Comparison of ENCODE assay signal across 1 cellular context in genomic region chrX:2320580-2321327, GRCh38.
TF ChIP-seq lines count a peak whose summit lies in the region.

No MANE protein-coding gene starts in this region.

TF ChIP-seq in HepG2, 621 proteins besides CTCF, POLR2A, EP300 and RAD21 (continued from another document and continues in another):
- TF ChIP-seq PATZ1 (CRISPR knock-in tag; IDR thresholded peaks at IDR 0.05) (peak; percentile 77), ZBTB14 (CRISPR knock-in tag; IDR thresholded peaks at IDR 0.05) (no peak; the same call in 1 of the 2 replicates), ZNF367 (CRISPR knock-in tag; IDR thresholded peaks at IDR 0.05; ENCODE audit: borderline replicate concordance) (no peak), ZNF780A (CRISPR knock-in tag; IDR thresholded peaks at IDR 0.05) (no peak; the same call in 1 of the 2 replicates), KAT8 (CRISPR knock-in tag; IDR thresholded peaks at IDR 0.05) (peak; percentile 70), CBFB (CRISPR knock-in tag; IDR thresholded peaks at IDR 0.05) (peak; percentile 36; the same call in 1 of the 2 replicates), ZNF253 (CRISPR knock-in tag; IDR thresholded peaks at IDR 0.05; ENCODE audit: borderline replicate concordance) (no peak), RAD51 (IDR thresholded peaks at IDR 0.05; ENCODE audit: borderline replicate concordance) (no peak), HNRNPLL (IDR thresholded peaks at IDR 0.05; ENCODE audit: low read depth, low read length, poor library complexity, severe bottlenecking) (no peak), ZNF232 (CRISPR knock-in tag; IDR thresholded peaks at IDR 0.05; ENCODE audit: borderline replicate concordance) (no peak; the same call in 1 of the 2 replicates), THAP9 (CRISPR knock-in tag; IDR thresholded peaks at IDR 0.05; ENCODE audit: borderline replicate concordance) (0 out of 2 replicates have a peak, but pooled peaks have one; percentile 35), MAFK (conservative IDR thresholded peaks at IDR 0.05 in 1 of 2, IDR thresholded peaks at IDR 0.05 in 1 of 2; ENCODE audit: low read length in 2 of 2) (no peak), CEBPB (IDR thresholded peaks at IDR 0.05; ENCODE audit: borderline replicate concordance, low read depth, low read length) (peak; percentile 99), SALL1 (CRISPR knock-in tag; IDR thresholded peaks at IDR 0.05) (peak; percentile 93), HNF4A (CRISPR knock-in tag; IDR thresholded peaks at IDR 0.05) (peak; percentile 88), ZNF691 (CRISPR knock-in tag; IDR thresholded peaks at IDR 0.05; ENCODE audit: borderline replicate concordance, low read depth) (no peak), ZNF644 (CRISPR knock-in tag; IDR thresholded peaks at IDR 0.05; ENCODE audit: low read depth) (peak; percentile 82; the same call in 1 of the 2 replicates), SKI (IDR thresholded peaks at IDR 0.05; ENCODE audit: partially characterized antibody) (peak; percentile 85), ZBTB25 (CRISPR knock-in tag; IDR thresholded peaks at IDR 0.05) (peak; percentile 86), SRY (CRISPR knock-in tag; IDR thresholded peaks at IDR 0.05) (no peak), KLF12 (CRISPR knock-in tag; IDR thresholded peaks at IDR 0.05; ENCODE audit: borderline replicate concordance) (0 out of 2 replicates have a peak, but pooled peaks have one; percentile 47), SCMH1 (CRISPR knock-in tag; IDR thresholded peaks at IDR 0.05; ENCODE audit: borderline replicate concordance) (no peak), CBX5 (CRISPR knock-in tag; IDR thresholded peaks at IDR 0.05; ENCODE audit: borderline replicate concordance) (peak; percentile 74; the same call in 1 of the 2 replicates), ZNF543 (CRISPR knock-in tag; IDR thresholded peaks at IDR 0.05) (no peak), ZNF550 (CRISPR knock-in tag; IDR thresholded peaks at IDR 0.05; ENCODE audit: borderline replicate concordance) (no peak), ZNF513 (CRISPR knock-in tag; conservative IDR thresholded peaks at IDR 0.05) (no peak), ZNF263 (CRISPR knock-in tag; IDR thresholded peaks at IDR 0.05) (peak; percentile 67; the same call in 1 of the 2 replicates), TCF12 (IDR thresholded peaks at IDR 0.05) (no peak), TCF12 (CRISPR knock-in tag; IDR thresholded peaks at IDR 0.05) (peak; percentile 90; the same call in 1 of the 2 replicates), ZNF124 (CRISPR knock-in tag; IDR thresholded peaks at IDR 0.05) (0 out of 2 replicates have a peak, but pooled peaks have one; percentile 28), ZNF354B (CRISPR knock-in tag; IDR thresholded peaks at IDR 0.05) (no peak), ZNF678 (CRISPR knock-in tag; IDR thresholded peaks at IDR 0.05) (no peak), NONO (IDR thresholded peaks at IDR 0.05) (no peak), NONO (CRISPR knock-in tag; conservative IDR thresholded peaks at IDR 0.05) (peak; percentile 51; the same call in 1 of the 2 replicates), ZNF230 (CRISPR knock-in tag; IDR thresholded peaks at IDR 0.05) (no peak), SSRP1 (CRISPR knock-in tag; IDR thresholded peaks at IDR 0.05) (peak; percentile 82), AHDC1 (CRISPR knock-in tag; IDR thresholded peaks at IDR 0.05; ENCODE audit: borderline replicate concordance) (peak; percentile 69; the same call in 1 of the 2 replicates), ZNF274 (CRISPR knock-in tag; IDR thresholded peaks at IDR 0.05) (no peak; the same call in 1 of the 2 replicates), MATR3 (CRISPR knock-in tag; IDR thresholded peaks at IDR 0.05) (no peak), ZNF512B (CRISPR knock-in tag; IDR thresholded peaks at IDR 0.05; ENCODE audit: borderline replicate concordance) (no peak), SRSF4 (IDR thresholded peaks at IDR 0.05; ENCODE audit: low read depth, low read length, poor library complexity, severe bottlenecking) (no peak), ZNF335 (CRISPR knock-in tag; IDR thresholded peaks at IDR 0.05) (0 out of 2 replicates have a peak, but pooled peaks have one; percentile 26), SYNCRIP (IDR thresholded peaks at IDR 0.05; ENCODE audit: insufficient read depth, low read depth, low read length) (no peak), ZNF3 (CRISPR knock-in tag; IDR thresholded peaks at IDR 0.05) (peak; percentile 80), KMT2B (CRISPR knock-in tag; IDR thresholded peaks at IDR 0.05) (no peak; the same call in none of the 2 replicates)
